Comparison of ENCODE assay signal across 1 cellular context in genomic region chr16:15053904-15054303, GRCh38.
TF ChIP-seq lines count a peak whose summit lies in the region.

No MANE protein-coding gene starts in this region.

TF ChIP-seq in GM12878, 131 proteins besides CTCF, POLR2A, EP300 and RAD21:
- no peak for TF ChIP-seq BCLAF1 (IDR thresholded peaks at IDR 0.05)
- no peak for TF ChIP-seq EED (IDR thresholded peaks at IDR 0.05; ENCODE audit: low read depth)
- TF ChIP-seq YBX1 (IDR thresholded peaks at IDR 0.05), result no peak
- TF ChIP-seq NFIC (IDR thresholded peaks at IDR 0.05; ENCODE audit: low read depth, low read length), result no peak
- TF ChIP-seq HDAC2 (IDR thresholded peaks at IDR 0.05), result no peak
- TF ChIP-seq RELB (IDR thresholded peaks at IDR 0.05; ENCODE audit: low read depth), result no peak
- no peak for TF ChIP-seq RAD51 (IDR thresholded peaks at IDR 0.05)
- TF ChIP-seq REST (IDR thresholded peaks at IDR 0.05; ENCODE audit: low read depth, low read length), result no peak
- TF ChIP-seq SMARCA5 (IDR thresholded peaks at IDR 0.05), result no peak
- no peak for TF ChIP-seq FOXM1 (IDR thresholded peaks at IDR 0.05; ENCODE audit: low read depth, low read length)
- TF ChIP-seq MYC (IDR thresholded peaks at IDR 0.05; ENCODE audit: insufficient read depth, insufficient read length, insufficient replicate concordance, low read length, severe bottlenecking), result no peak
- no peak for TF ChIP-seq TCF7 (IDR thresholded peaks at IDR 0.05; ENCODE audit: borderline replicate concordance)
- no peak for TF ChIP-seq JUND (IDR thresholded peaks at IDR 0.05; ENCODE audit: low read depth, low read length)
- TF ChIP-seq BRCA1 (IDR thresholded peaks at IDR 0.05; ENCODE audit: low read depth, low read length), result no peak
- TF ChIP-seq SIN3A (IDR thresholded peaks at IDR 0.05; ENCODE audit: low read depth, low read length), result no peak
- TF ChIP-seq YY1 (IDR thresholded peaks at IDR 0.05; ENCODE audit: low read depth, low read length), result no peak
- TF ChIP-seq MEF2A (IDR thresholded peaks at IDR 0.05; ENCODE audit: insufficient read depth, low read depth, low read length), result no peak
- no peak for TF ChIP-seq RFX5 (IDR thresholded peaks at IDR 0.05; ENCODE audit: low read depth, low read length)
